ENCODE assay signal across 11 cellular contexts in the genomic region with DNA sequence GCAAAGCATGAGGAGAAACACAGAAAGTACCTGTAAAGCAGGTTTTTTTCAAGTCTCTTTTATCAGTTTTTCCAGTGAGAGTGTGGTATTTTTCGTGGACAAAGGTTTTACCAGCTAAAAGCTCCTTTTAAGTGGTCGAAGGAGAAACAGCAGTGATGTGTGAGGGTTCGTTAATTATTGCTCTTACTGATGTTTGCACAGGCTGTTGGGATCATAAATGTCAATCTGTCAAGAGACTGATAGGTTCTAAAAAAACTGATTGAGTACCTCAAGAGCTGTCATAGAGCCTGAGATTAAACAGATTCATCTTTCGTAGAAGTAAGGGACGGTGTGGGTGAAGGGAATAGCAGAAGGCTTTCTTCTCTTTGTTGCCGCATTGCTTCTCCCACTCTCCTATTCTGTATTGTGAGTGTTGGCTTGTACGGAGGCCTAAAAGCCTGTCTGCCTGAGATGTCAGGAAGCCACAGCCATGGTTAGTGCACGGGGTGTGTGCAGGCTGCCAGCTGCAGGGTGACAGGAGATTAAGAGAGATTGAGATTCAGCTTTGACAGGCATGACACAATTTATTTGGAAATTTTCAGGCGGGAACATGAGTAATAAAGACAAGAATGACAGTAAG.
DNase-seq lines count a peak whose midpoint lies in the region; ATAC-seq, FAIRE-seq and TF ChIP-seq lines count a peak whose summit lies in the region.
"Had no signal": no experiment of that assay in that cellular context is flagged by ENCODE, and none has a peak within 500 bp of the region (broad histone marks: within the 10 kb centered on the region; RNA-seq: fewer than 3 reads in every experiment).

No MANE protein-coding gene starts in this region.

- TF ChIP-seq POLR2A in H54 (IDR thresholded peaks at IDR 0.05; ENCODE audit: low read depth, low read length), result no peak

- peaks cover 3% of the 10 kb centered on the region; the same call in 1 of the 2 replicates for H3K4me1 ChIP-seq in HEK293 (ENCODE audit: control insufficient read depth, insufficient read depth, low read length)
- H3K4me1 ChIP-seq: colonic mucosa had no signal

- H3K4me3 ChIP-seq in HEK293 (ENCODE audit: low read depth, low read length), result no peak overlapping the region
- H3K4me3 ChIP-seq: colonic mucosa had no signal

- TF ChIP-seq CTCF in HEK293 (tag by site-specific recombination; IDR thresholded peaks at IDR 0.05) (no peak), brain (conservative IDR thresholded peaks at IDR 0.05) (no peak), neural crest cell (conservative IDR thresholded peaks at IDR 0.05) (no peak)

- peak overlapping the region; percentile 60 to 96 (median 81) for H3K27ac Mint-ChIP-seq in brain
- H3K27ac Mint-ChIP-seq in neural crest cell (ENCODE audit: unreplicated experiment), result peak overlapping the region; percentile 84
- H3K27ac Mint-ChIP-seq in stimulated activated naive B cell treated with anti-CD40 and anti-IgM and Interleukin-4, amounts not matched to agents 10 μg/mL and 1 μg/mL and 100 μg/mL, for 72 hours, result no peak overlapping the region
- H3K27ac Mint-ChIP-seq: activated T-cell treated with anti-CD3 and anti-CD28 coated beads, Interleukin-2, amount 50 U/mL, for 72 hours had no signal

- H3K4me3 Mint-ChIP-seq in brain, result peak overlapping the region in 3 of 5 experiments; percentile 19 to 72 (median 61)
- H3K4me3 Mint-ChIP-seq in neural crest cell, result no peak overlapping the region
- no peak overlapping the region for H3K4me3 Mint-ChIP-seq in stimulated activated naive B cell treated with anti-CD40 and anti-IgM and Interleukin-4, amounts not matched to agents 10 μg/mL and 1 μg/mL and 100 μg/mL, for 72 hours
- H3K4me3 Mint-ChIP-seq: activated T-cell treated with anti-CD3 and anti-CD28 coated beads, Interleukin-2, amount 50 U/mL, for 72 hours had no signal

- no peaks in the 10 kb centered on the region for H3K27me3 Mint-ChIP-seq in brain
- no peaks in the 10 kb centered on the region for H3K27me3 Mint-ChIP-seq in neural crest cell (ENCODE audit: low read depth)
- no peaks in the 10 kb centered on the region for H3K27me3 Mint-ChIP-seq in stimulated activated naive B cell treated with anti-CD40 and anti-IgM and Interleukin-4, amounts not matched to agents 10 μg/mL and 1 μg/mL and 100 μg/mL, for 72 hours

- ATAC-seq in stimulated activated naive B cell treated with anti-CD40 and anti-IgM and Interleukin-4, amounts not matched to agents 10 μg/mL and 1 μg/mL and 100 μg/mL, for 72 hours (replicated peaks), result no peak
- ATAC-seq: activated T-cell treated with anti-CD3 and anti-CD28 coated beads, Interleukin-2, amount 50 U/mL, for 72 hours had no signal

- DNase-seq in NCI-H187 treated with DMSO at 0.1 percent for 48 hours (lab: John Stamatoyannopoulos, UW) (peak; percentile 94), neural crest cell (ENCODE audit: low read depth, low spot score) (no peak), H54 (ENCODE audit: insufficient read length, low spot score) (no peak)
- no peak for DNase-seq in NK-92 treated with Interleukin-12 subunit alpha and Interleukin-12 subunit beta, amount 100 ng/mL, for 24 hours (lab: John Stamatoyannopoulos, UW)
- no peak for DNase-seq in stimulated activated naive B cell treated with anti-CD40 and anti-IgM and Interleukin-4, amounts not matched to agents 10 μg/mL and 1 μg/mL and 100 μg/mL, for 72 hours
- DNase-seq: activated T-cell treated with anti-CD3 and anti-CD28 coated beads, Interleukin-2, amount 50 U/mL, for 72 hours; colonic mucosa; GDM1; T1000 had no signal

- H3K36me3 Mint-ChIP-seq in brain, result peaks cover 19% of the 10 kb centered on the region
- peaks cover 7% of the 10 kb centered on the region for H3K36me3 Mint-ChIP-seq in neural crest cell (ENCODE audit: low read depth)
- H3K36me3 Mint-ChIP-seq in stimulated activated naive B cell treated with anti-CD40 and anti-IgM and Interleukin-4, amounts not matched to agents 10 μg/mL and 1 μg/mL and 100 μg/mL, for 72 hours, result peaks cover 21 to 31% of the 10 kb centered on the region in 2 donors

- POLR2A ChIA-PET in HEK293 (lab: Yijun Ruan, JAX), result no interaction called here

- peaks cover 59% of the 10 kb centered on the region for H3K4me1 Mint-ChIP-seq in brain
- peaks cover 14% of the 10 kb centered on the region for H3K4me1 Mint-ChIP-seq in neural crest cell
- H3K4me1 Mint-ChIP-seq in stimulated activated naive B cell treated with anti-CD40 and anti-IgM and Interleukin-4, amounts not matched to agents 10 μg/mL and 1 μg/mL and 100 μg/mL, for 72 hours, result peaks cover 13 to 31% of the 10 kb centered on the region in 2 donors

- FAIRE-seq in H54 (lab: Jason Lieb, UNC), result no peak

- H3K9me3 Mint-ChIP-seq in brain (no peaks in the 10 kb centered on the region), neural crest cell (no peaks in the 10 kb centered on the region)
- H3K9me3 Mint-ChIP-seq in stimulated activated naive B cell treated with anti-CD40 and anti-IgM and Interleukin-4, amounts not matched to agents 10 μg/mL and 1 μg/mL and 100 μg/mL, for 72 hours, result peaks cover 0 to 1% of the 10 kb centered on the region in 2 donors

- CTCF ChIA-PET in HEK293 (lab: Yijun Ruan, JAX), result interaction anchor here (0.6 to 0.9 kb wide), 3 partner anchors 76 to 608 kb away, joined by 3 to 4 read pairs (median 3); no protein-coding TSS in a partner anchor

- H3K27ac ChIP-seq in HEK293 (ENCODE audit: extremely low read depth, low read depth, low read length), result no peak overlapping the region
- H3K27ac ChIP-seq: colonic mucosa had no signal

- peaks cover 0 to 3% of the 10 kb centered on the region in 2 experiments; a peak in 1 of 3 replicates for H3K36me3 ChIP-seq in HEK293 (ENCODE audit: control insufficient read depth in 2 of 2, insufficient read depth in 1 of 2, low read length in 2 of 2)
- H3K36me3 ChIP-seq: colonic mucosa had no signal

- H3K9me3 ChIP-seq in HEK293 (ENCODE audit: control insufficient read depth, insufficient read depth, low read depth, low read length), result no peaks in the 10 kb centered on the region
- H3K9me3 ChIP-seq: colonic mucosa had no signal

TF ChIP-seq in HEK293, 187 proteins besides CTCF, POLR2A, EP300 and RAD21:
- TF ChIP-seq, protein P1, sequence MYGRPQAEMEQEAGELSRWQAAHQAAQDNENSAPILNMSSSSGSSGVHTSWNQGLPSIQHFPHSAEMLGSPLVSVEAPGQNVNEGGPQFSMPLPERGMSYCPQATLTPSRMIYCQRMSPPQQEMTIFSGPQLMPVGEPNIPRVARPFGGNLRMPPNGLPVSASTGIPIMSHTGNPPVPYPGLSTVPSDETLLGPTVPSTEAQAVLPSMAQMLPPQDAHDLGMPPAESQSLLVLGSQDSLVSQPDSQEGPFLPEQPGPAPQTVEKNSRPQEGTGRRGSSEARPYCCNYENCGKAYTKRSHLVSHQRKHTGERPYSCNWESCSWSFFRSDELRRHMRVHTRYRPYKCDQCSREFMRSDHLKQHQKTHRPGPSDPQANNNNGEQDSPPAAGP (tag by site-specific recombination; IDR thresholded peaks at IDR 0.05), result no peak
- no peak for TF ChIP-seq ZNF239 (tag by site-specific recombination; IDR thresholded peaks at IDR 0.05)
- TF ChIP-seq, protein P2, sequence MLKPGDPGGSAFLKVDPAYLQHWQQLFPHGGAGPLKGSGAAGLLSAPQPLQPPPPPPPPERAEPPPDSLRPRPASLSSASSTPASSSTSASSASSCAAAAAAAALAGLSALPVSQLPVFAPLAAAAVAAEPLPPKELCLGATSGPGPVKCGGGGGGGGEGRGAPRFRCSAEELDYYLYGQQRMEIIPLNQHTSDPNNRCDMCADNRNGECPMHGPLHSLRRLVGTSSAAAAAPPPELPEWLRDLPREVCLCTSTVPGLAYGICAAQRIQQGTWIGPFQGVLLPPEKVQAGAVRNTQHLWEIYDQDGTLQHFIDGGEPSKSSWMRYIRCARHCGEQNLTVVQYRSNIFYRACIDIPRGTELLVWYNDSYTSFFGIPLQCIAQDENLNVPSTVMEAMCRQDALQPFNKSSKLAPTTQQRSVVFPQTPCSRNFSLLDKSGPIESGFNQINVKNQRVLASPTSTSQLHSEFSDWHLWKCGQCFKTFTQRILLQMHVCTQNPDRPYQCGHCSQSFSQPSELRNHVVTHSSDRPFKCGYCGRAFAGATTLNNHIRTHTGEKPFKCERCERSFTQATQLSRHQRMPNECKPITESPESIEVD (tag by site-specific recombination; IDR thresholded peaks at IDR 0.05), result peak; percentile 76
- TF ChIP-seq, protein P3, sequence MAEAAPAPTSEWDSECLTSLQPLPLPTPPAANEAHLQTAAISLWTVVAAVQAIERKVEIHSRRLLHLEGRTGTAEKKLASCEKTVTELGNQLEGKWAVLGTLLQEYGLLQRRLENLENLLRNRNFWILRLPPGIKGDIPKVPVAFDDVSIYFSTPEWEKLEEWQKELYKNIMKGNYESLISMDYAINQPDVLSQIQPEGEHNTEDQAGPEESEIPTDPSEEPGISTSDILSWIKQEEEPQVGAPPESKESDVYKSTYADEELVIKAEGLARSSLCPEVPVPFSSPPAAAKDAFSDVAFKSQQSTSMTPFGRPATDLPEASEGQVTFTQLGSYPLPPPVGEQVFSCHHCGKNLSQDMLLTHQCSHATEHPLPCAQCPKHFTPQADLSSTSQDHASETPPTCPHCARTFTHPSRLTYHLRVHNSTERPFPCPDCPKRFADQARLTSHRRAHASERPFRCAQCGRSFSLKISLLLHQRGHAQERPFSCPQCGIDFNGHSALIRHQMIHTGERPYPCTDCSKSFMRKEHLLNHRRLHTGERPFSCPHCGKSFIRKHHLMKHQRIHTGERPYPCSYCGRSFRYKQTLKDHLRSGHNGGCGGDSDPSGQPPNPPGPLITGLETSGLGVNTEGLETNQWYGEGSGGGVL (tag by site-specific recombination; IDR thresholded peaks at IDR 0.05), result no peak
- no peak for TF ChIP-seq ZSCAN16 (tag by site-specific recombination; IDR thresholded peaks at IDR 0.05)
- no peak for TF ChIP-seq ZNF157 (tag by site-specific recombination; IDR thresholded peaks at IDR 0.05)

Comparison
In these comparisons a context has a peak if more than half of its experiments do, and no peak if none do; other contexts are left out.
1. H3K4me3 Mint-ChIP-seq: peak in brain (3 of 5); none in neural crest cell (single experiment) and stimulated activated naive B cell treated with anti-CD40 and anti-IgM and Interleukin-4, amounts not matched to agents 10 μg/mL and 1 μg/mL and 100 μg/mL, for 72 hours (0 of 2).